8 cellular contexts compared by ENCODE assay signal in the genomic region with DNA sequence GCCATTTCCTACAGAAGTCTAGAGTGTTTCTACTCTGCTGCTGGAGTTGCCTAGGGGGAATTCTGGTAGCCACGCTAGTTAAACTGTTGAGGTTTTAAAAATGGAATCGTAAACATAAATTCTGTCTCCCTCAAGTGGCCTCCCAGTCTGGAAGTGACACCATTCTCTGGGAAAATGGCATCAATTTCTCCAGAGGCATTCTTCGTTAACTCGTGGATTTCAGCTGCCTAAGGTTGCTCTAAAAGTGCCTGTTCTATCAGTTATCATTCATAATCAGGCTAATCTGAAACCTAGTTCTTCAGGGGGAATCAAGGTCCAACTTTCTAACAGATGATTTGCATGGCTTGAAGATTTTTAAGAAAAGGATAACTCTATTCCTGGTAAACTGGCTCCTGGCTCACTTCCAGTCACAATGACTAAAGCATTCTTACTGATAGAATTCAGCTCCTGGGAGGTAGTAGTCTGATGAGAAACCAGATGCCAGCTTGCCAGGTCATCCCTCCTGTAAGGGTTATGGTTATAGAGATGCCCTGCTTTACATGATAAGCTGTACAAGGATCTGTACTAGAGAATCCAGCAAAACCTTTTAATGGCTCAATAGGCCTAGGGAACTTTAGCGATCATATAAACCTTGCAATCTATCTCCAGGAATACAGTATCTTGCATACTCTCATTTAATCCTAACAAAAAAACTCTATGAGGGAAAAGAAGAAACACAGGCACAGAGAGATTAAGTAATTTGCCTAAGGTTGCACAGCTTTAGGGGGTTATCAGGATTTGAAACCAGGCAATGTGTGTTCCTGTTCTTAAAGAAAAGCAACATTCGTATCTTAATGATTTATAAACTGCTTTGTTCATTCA. TPM values are rescaled to one million over a fixed set of nuclear protein-coding genes. Genes with fewer than 3 reads are reported as not detected.
DNase-seq lines count a peak whose midpoint lies in the region; ATAC-seq and TF ChIP-seq lines count a peak whose summit lies in the region.

No MANE protein-coding gene starts in this region.

- H3K27ac ChIP-seq in subcutaneous abdominal adipose tissue (ENCODE audit: low read depth, low read length), result peak overlapping the region; percentile 95

- in situ Hi-C loops in astrocyte of the spinal cord (cut with HindIII; ENCODE audit: low sequenced_read_pairs), result no loop called here

- H3K27me3 ChIP-seq in MG63 (no peaks in the 10 kb centered on the region), kidney epithelial cell (ENCODE audit: control insufficient read depth, insufficient read depth, low read length) (no peaks in the 10 kb centered on the region), subcutaneous abdominal adipose tissue (ENCODE audit: control insufficient read depth in 5 of 5, insufficient read depth in 4 of 5, low read length in 5 of 5) (no peaks in the 10 kb centered on the region)

- H3K9ac ChIP-seq in subcutaneous abdominal adipose tissue (ENCODE audit: low read length in 5 of 5), result peak overlapping the region; percentile 16 to 90 (median 78)

- H3K36me3 ChIP-seq in MG63 (peaks cover 32% of the 10 kb centered on the region), kidney epithelial cell (ENCODE audit: control insufficient read depth, insufficient read depth, low read length) (no peaks in the 10 kb centered on the region), subcutaneous abdominal adipose tissue (ENCODE audit: control insufficient read depth in 5 of 5, insufficient read depth in 5 of 5, low read length in 5 of 5) (peaks cover 0 to 12% (median 3%) of the 10 kb centered on the region in 5 donors)

- TF ChIP-seq CTCF in astrocyte of the spinal cord (IDR thresholded peaks at IDR 0.05; ENCODE audit: low read depth, low read length) (no peak), kidney epithelial cell (IDR thresholded peaks at IDR 0.05; ENCODE audit: insufficient read depth, low read length, poor library complexity, severe bottlenecking) (no peak)

- H3K9me3 ChIP-seq in MG63, result no peaks in the 10 kb centered on the region
- H3K9me3 ChIP-seq in subcutaneous abdominal adipose tissue (ENCODE audit: control insufficient read depth in 5 of 5, low read length in 5 of 5), result no peaks in the 10 kb centered on the region

- ATAC-seq in HG02678 (IDR thresholded peaks at IDR 0.05; ENCODE audit: unreplicated experiment) (no peak), HG02642 (IDR thresholded peaks at IDR 0.05; ENCODE audit: poor library complexity, unreplicated experiment) (no peak)

- DNase-seq in GM03348 (ENCODE audit: low spot score) (peak; percentile 64), MG63 (peak; percentile 80), astrocyte of the spinal cord (ENCODE audit: low read depth, low spot score) (peak; percentile 88), kidney epithelial cell (ENCODE audit: low read depth) (peak; percentile 91), SIG-M5 (lab: John Stamatoyannopoulos, UW) (no peak)

- peak overlapping the region; percentile 94 for H3K4me3 ChIP-seq in MG63
- H3K4me3 ChIP-seq in astrocyte of the spinal cord (ENCODE audit: low read depth, low read length), result peak overlapping the region; percentile 88
- H3K4me3 ChIP-seq in kidney epithelial cell (ENCODE audit: low read depth, low read length), result peak overlapping the region; percentile 83
- H3K4me3 ChIP-seq in subcutaneous abdominal adipose tissue (ENCODE audit: low read depth in 1 of 5, low read length in 5 of 5), result peak overlapping the region; percentile 83 to 98 (median 91)

- H3K4me1 ChIP-seq in subcutaneous abdominal adipose tissue (ENCODE audit: control insufficient read depth in 5 of 5, insufficient read depth in 5 of 5, low read length in 5 of 5), result peaks cover 0 to 58% (median 53%) of the 10 kb centered on the region in 5 donors

RNA-seq across cellular contexts. Expression of a gene that starts 1.5 kb away (rescaled TPM):
- 22.3 and 57.5 TPM in 2 replicates for total RNA-seq in MG63 (2014; rRNA removed; shearing (Covaris generic); ENCODE audit: low replicate concordance)
- 21.1 and 31.0 TPM in 2 replicates for total RNA-seq in kidney epithelial cell

RNA-seq across cellular contexts. Expression of a gene that starts 1.6 kb away (rescaled TPM):
- total RNA-seq in MG63 (2014; rRNA removed; shearing (Covaris generic); ENCODE audit: low replicate concordance), result 47.3 and 49.5 TPM in 2 replicates
- 56.9 and 66.7 TPM in 2 replicates for total RNA-seq in kidney epithelial cell

RNA-seq across cellular contexts. Expression of a gene that starts 17.5 kb away (rescaled TPM):
- total RNA-seq in MG63 (2014; rRNA removed; shearing (Covaris generic); ENCODE audit: low replicate concordance), result 0.15 and 0.66 TPM in 2 replicates
- total RNA-seq in kidney epithelial cell, result 0.71 and 1.9 TPM in 2 replicates
